ENCODE assay signal across 8 cellular contexts in the genomic region with DNA sequence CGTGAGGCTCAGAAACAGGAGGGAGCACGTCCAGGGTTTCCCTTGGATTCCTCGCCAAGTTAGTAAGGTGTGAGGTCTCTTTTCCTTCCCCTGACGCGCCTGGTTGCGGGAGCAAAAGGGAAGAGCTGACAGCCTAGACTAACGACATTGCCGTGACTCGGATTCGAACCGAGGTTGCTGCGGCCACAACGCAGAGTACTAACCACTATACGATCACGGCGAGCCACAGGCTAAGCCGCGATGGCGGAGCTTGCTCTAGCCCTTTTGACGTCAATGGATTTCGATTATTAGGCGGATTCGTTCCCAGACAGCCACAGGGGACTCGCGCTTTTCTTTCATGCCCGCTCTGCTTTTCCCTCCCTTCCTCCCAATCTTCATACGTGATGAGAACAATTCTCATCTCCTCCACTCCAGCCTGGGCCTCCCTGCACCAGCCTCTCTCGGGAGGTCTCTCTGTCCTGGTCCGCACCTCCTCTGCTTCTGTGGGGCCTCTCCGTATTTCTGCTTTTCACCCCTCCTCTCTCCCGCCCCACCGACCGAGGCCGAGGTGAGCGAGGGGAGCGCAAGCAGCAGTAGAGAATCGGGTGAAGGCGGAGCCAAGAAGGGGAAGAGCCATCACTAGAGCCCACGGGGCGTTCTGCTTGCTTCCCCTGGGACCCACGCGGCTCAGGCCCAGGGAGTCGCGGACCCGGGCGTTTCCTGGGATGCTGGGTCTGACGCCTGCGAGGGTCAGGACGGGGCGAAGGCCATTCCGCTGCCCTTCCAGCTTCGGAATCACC.
A peak's percentile ranks its signal among the peaks of the same experiment; 100 is the strongest.
DNase-seq lines count a peak whose midpoint lies in the region; ATAC-seq and TF ChIP-seq lines count a peak whose summit lies in the region.
"Not testable (repeated sequence)": the region's sequence is repeated elsewhere in the genome, so short reads cannot be mapped to it uniquely, and the experiment has no call there.

No MANE protein-coding gene starts in this region.

- peaks cover 2 to 34% (median 18%) of the 10 kb centered on the region in 11 experiments; a peak in 19 of 22 replicates for H3K9me3 ChIP-seq in BLaER1 treated with 17β-estradiol and CSF1 and Interleukin-3, amounts not matched to agents 10 nM and 100 nM (replicated peaks in 1 of 11)

- peak; percentile 84 for DNase-seq in activated CD4-positive, alpha-beta T cell treated with anti-CD3 and anti-CD28 coated beads, Interleukin-2, amount 10 ng/mL, durations not matched to agents 24 days and 14 days
- not testable (repeated sequence) for DNase-seq in astrocyte of the cerebellum (ENCODE audit: low read depth)
- DNase-seq in Right ventricle myocardium superior, result peak; percentile 78
- peak; percentile 64 for DNase-seq in neural crest cell (ENCODE audit: low read depth, low spot score)
- DNase-seq in stimulated activated CD8-positive, alpha-beta memory T cell treated with anti-CD3 and anti-CD28 coated beads, Interleukin-15, amount 100 ng/mL, for 48 hours (ENCODE audit: low read depth in 2 of 2), result peak; percentile 61 to 62

- not testable (repeated sequence) for H3K27ac ChIP-seq in BLaER1 treated with 17β-estradiol and CSF1 and Interleukin-3, amounts not matched to agents 10 nM and 100 nM

- intact Hi-C loops in activated CD4-positive, alpha-beta T cell treated with anti-CD3 and anti-CD28 coated beads, Interleukin-2, amount 10 ng/mL, durations not matched to agents 24 days and 14 days (cut with micrococcal nuclease), result loop anchor here (5.0 kb wide), 1 partner anchor 35 kb away; no protein-coding TSS in a partner anchor
- intact Hi-C loops in Right ventricle myocardium superior (cut with DNase I), result not testable (repeated sequence)

- peaks cover 6 to 16% (median 10%) of the 10 kb centered on the region in 10 experiments; a peak in 11 of 20 replicates for H3K4me1 ChIP-seq in BLaER1 treated with 17β-estradiol and CSF1 and Interleukin-3, amounts not matched to agents 10 nM and 100 nM

- in situ Hi-C loops in astrocyte of the cerebellum (cut with HindIII; ENCODE audit: low sequenced_read_pairs), result not testable (repeated sequence)

- H3K9me3 Mint-ChIP-seq in activated CD4-positive, alpha-beta T cell treated with anti-CD3 and anti-CD28 coated beads, Interleukin-2, amount 10 ng/mL, durations not matched to agents 24 days and 14 days; neural crest cell: not testable (repeated sequence)

- H3K4me3 Mint-ChIP-seq in activated CD4-positive, alpha-beta T cell treated with anti-CD3 and anti-CD28 coated beads, Interleukin-2, amount 10 ng/mL, durations not matched to agents 24 days and 14 days, result peak overlapping the region; percentile 81
- peak overlapping the region; percentile 94 for H3K4me3 Mint-ChIP-seq in neural crest cell

- not testable (repeated sequence) for TF ChIP-seq CTCF in astrocyte of the cerebellum (IDR thresholded peaks at IDR 0.05; ENCODE audit: low read depth, low read length, missing control alignments); neural crest cell (conservative IDR thresholded peaks at IDR 0.05)

- not testable (repeated sequence) for H4K20me1 ChIP-seq in BLaER1 treated with 17β-estradiol and CSF1 and Interleukin-3, amounts not matched to agents 10 nM and 100 nM

- not testable (repeated sequence) for H3K36me3 Mint-ChIP-seq in activated CD4-positive, alpha-beta T cell treated with anti-CD3 and anti-CD28 coated beads, Interleukin-2, amount 10 ng/mL, durations not matched to agents 24 days and 14 days (ENCODE audit: low read depth); neural crest cell (ENCODE audit: low read depth)

- peaks cover 17% of the 10 kb centered on the region for H3K27me3 Mint-ChIP-seq in activated CD4-positive, alpha-beta T cell treated with anti-CD3 and anti-CD28 coated beads, Interleukin-2, amount 10 ng/mL, durations not matched to agents 24 days and 14 days
- peaks cover 33% of the 10 kb centered on the region for H3K27me3 Mint-ChIP-seq in neural crest cell (ENCODE audit: low read depth)

- not testable (repeated sequence) for H3K9ac ChIP-seq in BLaER1 treated with 17β-estradiol and CSF1 and Interleukin-3, amounts not matched to agents 10 nM and 100 nM

- peak overlapping the region in 9 of 10 experiments; percentile 19 to 63 (median 43); a peak in 15 of 20 replicates for H3K4me3 ChIP-seq in BLaER1 treated with 17β-estradiol and CSF1 and Interleukin-3, amounts not matched to agents 10 nM and 100 nM
- peak overlapping the region; percentile 45 for H3K4me3 ChIP-seq in astrocyte of the cerebellum (ENCODE audit: low read depth, low read length)

- peaks cover 23% of the 10 kb centered on the region for H3K4me1 Mint-ChIP-seq in activated CD4-positive, alpha-beta T cell treated with anti-CD3 and anti-CD28 coated beads, Interleukin-2, amount 10 ng/mL, durations not matched to agents 24 days and 14 days
- peaks cover 11% of the 10 kb centered on the region for H3K4me1 Mint-ChIP-seq in neural crest cell

- H3K36me3 ChIP-seq in BLaER1 treated with 17β-estradiol and CSF1 and Interleukin-3, amounts not matched to agents 10 nM and 100 nM, result not testable (repeated sequence)

- H3K4me2 ChIP-seq in BLaER1 treated with 17β-estradiol and CSF1 and Interleukin-3, amounts not matched to agents 10 nM and 100 nM, result peak overlapping the region; percentile 48 to 83 (median 65); a peak in 20 of 22 replicates

- ATAC-seq in GM21529 (IDR thresholded peaks at IDR 0.05; ENCODE audit: unreplicated experiment), result peak; percentile 82
- peak; percentile 53 for ATAC-seq in HG03521 (IDR thresholded peaks at IDR 0.05; ENCODE audit: unreplicated experiment)
- ATAC-seq in Right ventricle myocardium superior (ENCODE audit: poor library complexity), result peak; percentile 93

- H3K27ac Mint-ChIP-seq in activated CD4-positive, alpha-beta T cell treated with anti-CD3 and anti-CD28 coated beads, Interleukin-2, amount 10 ng/mL, durations not matched to agents 24 days and 14 days; neural crest cell (ENCODE audit: unreplicated experiment): not testable (repeated sequence)

- peaks cover 13 to 24% (median 18%) of the 10 kb centered on the region in 11 experiments for H3K27me3 ChIP-seq in BLaER1 treated with 17β-estradiol and CSF1 and Interleukin-3, amounts not matched to agents 10 nM and 100 nM
